Comparison of ENCODE assay signal across 21 cellular contexts in genomic region chr5:94082405-94082804, GRCh38.
"Had no signal": no experiment of that assay in that cellular context is flagged by ENCODE, and none has a peak within 500 bp of the region (broad histone marks: within the 10 kb centered on the region; RNA-seq: fewer than 3 reads in every experiment).

No MANE protein-coding gene starts in this region.

- DNase-seq: activated CD4-positive, alpha-beta T cell treated with anti-CD3 and anti-CD28 coated beads for 36 hours; activated CD4-positive, CD25-positive, alpha-beta regulatory T cell; activated CD8-positive, alpha-beta memory T cell treated with anti-CD3 and anti-CD28 coated beads, Interleukin-2, amount 10 ng/mL, durations not matched to agents 7 days and 5 days; activated CD8-positive, alpha-beta T cell treated with anti-CD3 and anti-CD28 coated beads, Interleukin-2, amount 10 ng/mL, durations not matched to agents 7 days and 5 days; activated T-cell treated with anti-CD3 and anti-CD28 coated beads, Interleukin-2, amount 50 U/mL, for 48 hours; central memory CD4-positive, alpha-beta T cell; foreskin fibroblast; heart left ventricle; hypothalamus; immature natural killer cell; kidney; left colon; midbrain; naive thymus-derived CD4-positive, alpha-beta T cell; ovary; right lobe of liver; stimulated activated CD4-positive, alpha-beta T cell treated with anti-CD3 and anti-CD28 coated beads, Interleukin-2, amount 100 ng/mL, for 48 hours had no signal

- H3K27me3 ChIP-seq: breast epithelium, heart left ventricle, ovary, right lobe of liver, vagina had no signal

- H3K27ac ChIP-seq: breast epithelium, heart left ventricle, ovary, right lobe of liver, vagina had no signal

- H3K36me3 ChIP-seq: breast epithelium, heart left ventricle, ovary, right lobe of liver, vagina had no signal

- FAIRE-seq: endothelial cell of umbilical vein, kidney had no signal

- H3K9me3 ChIP-seq: breast epithelium, ovary, right lobe of liver, vagina had no signal

- ATAC-seq: activated CD4-positive, alpha-beta T cell treated with anti-CD3 and anti-CD28 coated beads for 36 hours; activated CD8-positive, alpha-beta memory T cell treated with anti-CD3 and anti-CD28 coated beads, Interleukin-2, amount 10 ng/mL, durations not matched to agents 7 days and 5 days; activated CD8-positive, alpha-beta T cell treated with anti-CD3 and anti-CD28 coated beads, Interleukin-2, amount 10 ng/mL, durations not matched to agents 7 days and 5 days; activated naive CD4-positive, alpha-beta T cell treated with anti-CD3 and anti-CD28 coated beads, Interleukin-2, amount 50 U/mL, for 72 hours; heart left ventricle; left colon; naive thymus-derived CD4-positive, alpha-beta T cell; right lobe of liver had no signal

- H3K4me1 ChIP-seq: breast epithelium, right lobe of liver, vagina had no signal

- H3K4me3 ChIP-seq: breast epithelium, heart left ventricle, ovary, right lobe of liver, vagina had no signal
